In genomic region chr2:68432696-68433658, GRCh38 we compare ENCODE assay signal across 12 cellular contexts.
"Had no signal": no experiment of that assay in that cellular context is flagged by ENCODE, and none has a peak within 500 bp of the region (broad histone marks: within the 10 kb centered on the region; RNA-seq: fewer than 3 reads in every experiment).

No MANE protein-coding gene starts in this region.

- H3K4me3 Mint-ChIP-seq: activated naive CD4-positive, alpha-beta T cell treated with anti-CD3 and anti-CD28 coated beads for 36 hours; activated T-helper 17 cell treated with anti-CD3 and anti-CD28 coated beads, Interleukin-2, amount 50 U/mL, for 72 hours; T-cell had no signal

- DNase-seq: activated CD4-positive, alpha-beta T cell treated with anti-CD3 and anti-CD28 coated beads for 4 hours; activated naive CD4-positive, alpha-beta T cell treated with anti-CD3 and anti-CD28 coated beads for 36 hours; caudate nucleus; colonic mucosa; effector CD4-positive, alpha-beta T cell; T-cell; T1000; transverse colon had no signal

- H3K9me3 ChIP-seq: colonic mucosa, transverse colon had no signal

- H3K27ac Mint-ChIP-seq: activated naive CD4-positive, alpha-beta T cell treated with anti-CD3 and anti-CD28 coated beads for 36 hours; activated T-helper 17 cell treated with anti-CD3 and anti-CD28 coated beads, Interleukin-2, amount 50 U/mL, for 72 hours; T-cell had no signal

- H3K27me3 Mint-ChIP-seq: activated T-helper 17 cell treated with anti-CD3 and anti-CD28 coated beads, Interleukin-2, amount 50 U/mL, for 72 hours; T-cell had no signal

- H3K27me3 ChIP-seq: colonic mucosa, transverse colon had no signal

- H3K4me3 ChIP-seq: colonic mucosa, skin epidermis, transverse colon had no signal

- FAIRE-seq: keratinocyte had no signal

- H3K27ac ChIP-seq: colonic mucosa, transverse colon, VCaP had no signal

- H3K9me3 Mint-ChIP-seq: activated naive CD4-positive, alpha-beta T cell treated with anti-CD3 and anti-CD28 coated beads for 36 hours; activated T-helper 17 cell treated with anti-CD3 and anti-CD28 coated beads, Interleukin-2, amount 50 U/mL, for 72 hours; T-cell had no signal

- H3K36me3 ChIP-seq: colonic mucosa, transverse colon had no signal

- H3K4me1 ChIP-seq: colonic mucosa had no signal

- H3K36me3 Mint-ChIP-seq: T-cell had no signal

- ATAC-seq: activated T-helper 17 cell treated with anti-CD3 and anti-CD28 coated beads, Interleukin-2, amount 50 U/mL, for 72 hours; T-cell had no signal
